10 cellular contexts compared by ENCODE assay signal in the genomic region with DNA sequence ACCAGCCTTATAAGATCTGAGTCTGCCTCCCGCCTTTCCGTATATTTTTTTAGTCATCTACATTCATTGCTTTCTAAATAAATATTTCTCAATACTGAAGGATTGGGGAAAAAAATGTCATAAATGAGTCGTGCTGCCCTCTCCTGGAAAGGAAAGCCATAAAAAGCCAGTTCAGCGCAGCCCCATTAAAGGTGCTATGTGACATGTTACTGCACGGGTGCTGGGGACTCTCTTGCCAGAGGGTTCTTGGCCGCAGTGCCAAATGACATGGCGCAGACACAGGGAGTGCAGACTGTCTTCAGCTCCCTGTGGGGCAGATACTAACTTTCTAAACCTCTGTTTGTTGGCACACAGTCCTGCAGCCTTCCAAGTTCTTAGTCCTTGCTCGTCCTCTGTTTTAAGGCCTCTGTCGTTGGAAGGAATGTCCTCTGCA. TPM values are rescaled to one million over a fixed set of nuclear protein-coding genes. Genes with fewer than 3 reads are reported as not detected.
DNase-seq lines count a peak whose midpoint lies in the region; ATAC-seq, FAIRE-seq and TF ChIP-seq lines count a peak whose summit lies in the region.
"Had no signal": no experiment of that assay in that cellular context is flagged by ENCODE, and none has a peak within 500 bp of the region (broad histone marks: within the 10 kb centered on the region; RNA-seq: fewer than 3 reads in every experiment).

No MANE protein-coding gene starts in this region.

- no peak overlapping the region for H3K14ac ChIP-seq in H1 (ENCODE audit: insufficient read length)

- CTCF ChIA-PET in H1 (lab: Charles Lee; ENCODE audit: partially characterized antibody), result interaction anchor here (0.5 to 11.7 kb wide), 14 partner anchors 9 to 882 kb away, joined by 3 to 227 read pairs (median 3); no protein-coding TSS in a partner anchor
- CTCF ChIA-PET in activated CD8-positive, alpha-beta T cell treated with anti-CD3 and anti-CD28 coated beads for 36 hours (lab: Charles Lee), result interaction anchor here (1.2 to 14.3 kb wide), 2 partner anchors 51 to 187 kb away, joined by 3 to 304 read pairs; no protein-coding TSS in a partner anchor

- H3K9me3 Mint-ChIP-seq in activated CD8-positive, alpha-beta T cell treated with anti-CD3 and anti-CD28 coated beads for 36 hours, result no peaks in the 10 kb centered on the region
- no peaks in the 10 kb centered on the region for H3K9me3 Mint-ChIP-seq in activated T-helper 17 cell treated with anti-CD3 and anti-CD28 coated beads, Interleukin-2, amount 50 U/mL, for 72 hours

- H3K79me2 ChIP-seq in DND-41 (ENCODE audit: insufficient read depth, low read length) (no peaks in the 10 kb centered on the region), H1 (ENCODE audit: control insufficient read depth in 1 of 2, insufficient read depth in 2 of 2, low read length in 2 of 2) (no peaks in the 10 kb centered on the region), neural cell (replicated peaks; ENCODE audit: insufficient read depth, low read length) (no peaks in the 10 kb centered on the region)

- no peak overlapping the region for H3K4ac ChIP-seq in H1 (replicated peaks; ENCODE audit: insufficient read length, low read depth, low read length)

- H2AFZ ChIP-seq in DND-41 (ENCODE audit: low read depth, low read length) (no peak overlapping the region), H1 (ENCODE audit: low read length) (no peak overlapping the region), neural cell (ENCODE audit: low read depth, low read length) (no peak overlapping the region)

- no peak overlapping the region for H2BK20ac ChIP-seq in H1 (ENCODE audit: low read length)

- H3K18ac ChIP-seq in H1 (ENCODE audit: extremely low read depth, low read length), result no peak overlapping the region

- no peaks in the 10 kb centered on the region for H3K23me2 ChIP-seq in H1 (ENCODE audit: low read depth, low read length)

- H3K4me1 ChIP-seq in DND-41 (ENCODE audit: insufficient read depth, low read length) (no peaks in the 10 kb centered on the region), H1 (replicated peaks in 1 of 4; ENCODE audit: control insufficient read depth in 3 of 4, insufficient read depth in 4 of 4, low read length in 3 of 4) (no peaks in the 10 kb centered on the region)

- WGBS in H1 (ENCODE audit: extremely low coverage in 1 of 2, insufficient coverage in 1 of 2, insufficient read length in 1 of 2, insufficient replicate concordance in 2 of 2, low coverage in 1 of 2, low lambda C conversion rate in 2 of 2, missing lambda C conversion rate in 1 of 2), 2 experiments, result 81% methylated on average over 9 of the region's 9 CpGs; no CpG with 5 or more reads in 1 of the 2 experiments

- H3K79me1 ChIP-seq in H1 (ENCODE audit: low read depth, low read length), result no peaks in the 10 kb centered on the region

- H3K9me3 ChIP-seq in DND-41 (ENCODE audit: insufficient read depth, low read length, severe bottlenecking), result no peaks in the 10 kb centered on the region
- H3K9me3 ChIP-seq in H1 (ENCODE audit: insufficient read depth in 2 of 2, low read depth in 1 of 2, low read length in 1 of 2), result no peaks in the 10 kb centered on the region
- H3K9me3 ChIP-seq in neural cell (ENCODE audit: low read length), result no peaks in the 10 kb centered on the region
- no peaks in the 10 kb centered on the region for H3K9me3 ChIP-seq in MG63

- no peaks in the 10 kb centered on the region for H3K27me3 Mint-ChIP-seq in activated CD8-positive, alpha-beta T cell treated with anti-CD3 and anti-CD28 coated beads for 36 hours
- peaks cover 3% of the 10 kb centered on the region for H3K27me3 Mint-ChIP-seq in activated T-helper 17 cell treated with anti-CD3 and anti-CD28 coated beads, Interleukin-2, amount 50 U/mL, for 72 hours

- H3K9me2 ChIP-seq in neural cell (ENCODE audit: insufficient read depth, low read length), result no peaks in the 10 kb centered on the region

- ATAC-seq in DND-41 (ENCODE audit: insufficient read depth, low read depth), result no peak
- no peak for ATAC-seq in activated CD8-positive, alpha-beta T cell treated with anti-CD3 and anti-CD28 coated beads for 36 hours
- ATAC-seq in activated T-helper 17 cell treated with anti-CD3 and anti-CD28 coated beads, Interleukin-2, amount 50 U/mL, for 72 hours (replicated peaks), result no peak

- no peak overlapping the region for H2BK12ac ChIP-seq in H1 (ENCODE audit: low read depth, low read length)

- no peak for TF ChIP-seq POLR2A in H1 (IDR thresholded peaks at IDR 0.05; ENCODE audit: control extremely low read depth in 1 of 2, low read depth in 2 of 2, low read length in 2 of 2)

- H3K9ac ChIP-seq in DND-41 (ENCODE audit: low read depth, low read length), result no peak overlapping the region
- no peak overlapping the region for H3K9ac ChIP-seq in H1 (replicated peaks in 1 of 4; ENCODE audit: extremely low read depth in 1 of 4, low read depth in 3 of 4, low read length in 3 of 4)
- H3K9ac ChIP-seq in neural cell (ENCODE audit: low read length), result no peak overlapping the region

- H3K4me3 Mint-ChIP-seq in activated CD8-positive, alpha-beta T cell treated with anti-CD3 and anti-CD28 coated beads for 36 hours, result no peak overlapping the region
- H3K4me3 Mint-ChIP-seq in activated T-helper 17 cell treated with anti-CD3 and anti-CD28 coated beads, Interleukin-2, amount 50 U/mL, for 72 hours, result no peak overlapping the region

- TF ChIP-seq RAD21 in H1 (IDR thresholded peaks at IDR 0.05 in 1 of 2, conservative IDR thresholded peaks at IDR 0.05 in 1 of 2; ENCODE audit: low read depth in 2 of 2, low read length in 2 of 2) (peak in 1 of 2 experiments; percentile 13; a peak in 1 of 4 replicates), neural cell (conservative IDR thresholded peaks at IDR 0.05) (no peak)

- no peak overlapping the region for H3K27ac ChIP-seq in DND-41 (ENCODE audit: low read length)
- H3K27ac ChIP-seq in H1 (ENCODE audit: low read depth, low read length), result no peak overlapping the region
- no peak overlapping the region for H3K27ac ChIP-seq in neural cell (ENCODE audit: low read length)

- H2BK120ac ChIP-seq in H1 (replicated peaks; ENCODE audit: low read depth, low read length), result no peak overlapping the region

- H3K4me1 Mint-ChIP-seq in activated CD8-positive, alpha-beta T cell treated with anti-CD3 and anti-CD28 coated beads for 36 hours (ENCODE audit: low read depth), result no peaks in the 10 kb centered on the region
- no peaks in the 10 kb centered on the region for H3K4me1 Mint-ChIP-seq in activated T-helper 17 cell treated with anti-CD3 and anti-CD28 coated beads, Interleukin-2, amount 50 U/mL, for 72 hours

- no peak overlapping the region for H3K56ac ChIP-seq in H1 (replicated peaks; ENCODE audit: insufficient read length, low read depth, low read length)

- no peak overlapping the region; the same call in 1 of the 2 replicates for H4K8ac ChIP-seq in H1 (ENCODE audit: extremely low read depth, insufficient read depth, low read length)

- no peaks in the 10 kb centered on the region for H3K36me3 Mint-ChIP-seq in activated CD8-positive, alpha-beta T cell treated with anti-CD3 and anti-CD28 coated beads for 36 hours (ENCODE audit: low read depth)
- no peaks in the 10 kb centered on the region for H3K36me3 Mint-ChIP-seq in activated T-helper 17 cell treated with anti-CD3 and anti-CD28 coated beads, Interleukin-2, amount 50 U/mL, for 72 hours (ENCODE audit: low read depth)

- TF ChIP-seq CTCF in DND-41 (IDR thresholded peaks at IDR 0.05; ENCODE audit: borderline replicate concordance, extremely low read depth, low read length, poor library complexity, severe bottlenecking), result peak; percentile 25
- TF ChIP-seq CTCF in H1 (IDR thresholded peaks at IDR 0.05; ENCODE audit: control extremely low read depth in 1 of 3, insufficient read depth in 1 of 3, low read depth in 1 of 3, low read length in 3 of 3), result peak in 2 of 3 experiments; percentile 14 to 31; a peak in 2 of 4 replicates
- TF ChIP-seq CTCF in neural cell (IDR thresholded peaks at IDR 0.05; ENCODE audit: poor library complexity, severe bottlenecking), result peak; percentile 11
- no peak for TF ChIP-seq CTCF in activated CD8-positive, alpha-beta T cell treated with anti-CD3 and anti-CD28 coated beads for 36 hours (IDR thresholded peaks at IDR 0.05)

- no peak for TF ChIP-seq EP300 in H1 (IDR thresholded peaks at IDR 0.05; ENCODE audit: borderline replicate concordance in 1 of 2, low read depth in 2 of 2, low read length in 2 of 2)
- no peak for TF ChIP-seq EP300 in neural cell (conservative IDR thresholded peaks at IDR 0.05; ENCODE audit: poor library complexity, severe bottlenecking)

- DNase-seq in DND-41 (no peak), NCI-H460 (ENCODE audit: extremely low read depth, low read depth) (peak; percentile 47), H1 (ENCODE audit: low read depth in 1 of 2, low spot score in 2 of 2) (no peak), globus pallidus (ENCODE audit: low spot score) (no peak), MG63 (no peak)
- no peak for DNase-seq in activated CD8-positive, alpha-beta T cell treated with anti-CD3 and anti-CD28 coated beads for 36 hours

- no peak for FAIRE-seq in H1 (lab: Jason Lieb, UNC)
- FAIRE-seq: GM12891, RCC 7860 had no signal

- no peak overlapping the region for H2BK5ac ChIP-seq in H1 (ENCODE audit: low read depth, low read length)

- H3F3A ChIP-seq in neural cell (ENCODE audit: insufficient read depth, low read length, poor library complexity, severe bottlenecking), result no peaks in the 10 kb centered on the region

- no peak overlapping the region for H2AK5ac ChIP-seq in H1 (ENCODE audit: low read depth, low read length)

- intact Hi-C loops in activated CD8-positive, alpha-beta T cell treated with anti-CD3 and anti-CD28 coated beads for 36 hours (cut with micrococcal nuclease), result no loop called here

- no peak overlapping the region for H3K23ac ChIP-seq in H1 (ENCODE audit: insufficient read length)

- no peaks in the 10 kb centered on the region for H4K20me1 ChIP-seq in DND-41 (ENCODE audit: insufficient read depth, low read length)
- H4K20me1 ChIP-seq in H1 (replicated peaks in 1 of 2; ENCODE audit: control insufficient read depth in 1 of 2, insufficient read depth in 2 of 2, low read length in 2 of 2), result no peaks in the 10 kb centered on the region
- H4K20me1 ChIP-seq in neural cell (ENCODE audit: insufficient read depth), result no peaks in the 10 kb centered on the region

- no peaks in the 10 kb centered on the region for H3K36me3 ChIP-seq in DND-41 (ENCODE audit: insufficient read depth, low read length)
- no peaks in the 10 kb centered on the region for H3K36me3 ChIP-seq in H1 (ENCODE audit: control insufficient read depth in 2 of 4, insufficient read depth in 4 of 4, low read length in 3 of 4)
- H3K36me3 ChIP-seq in neural cell (ENCODE audit: insufficient read depth, low read length), result no peaks in the 10 kb centered on the region
- H3K36me3 ChIP-seq in MG63, result no peaks in the 10 kb centered on the region

- H2BK15ac ChIP-seq in H1 (ENCODE audit: low read length), result no peak overlapping the region

- H3K27ac Mint-ChIP-seq in activated CD8-positive, alpha-beta T cell treated with anti-CD3 and anti-CD28 coated beads for 36 hours, result no peak overlapping the region
- no peak overlapping the region for H3K27ac Mint-ChIP-seq in activated T-helper 17 cell treated with anti-CD3 and anti-CD28 coated beads, Interleukin-2, amount 50 U/mL, for 72 hours

- no peak overlapping the region for H4K91ac ChIP-seq in H1 (replicated peaks; ENCODE audit: insufficient read length, low read length)

- H3K27me3 ChIP-seq in DND-41 (ENCODE audit: insufficient read depth, low read length, poor library complexity), result peaks cover 5% of the 10 kb centered on the region
- H3K27me3 ChIP-seq in H1 (replicated peaks in 1 of 4; ENCODE audit: control insufficient read depth in 3 of 4, extremely low read depth in 1 of 4, insufficient read depth in 3 of 4, low read length in 3 of 4), result no peaks in the 10 kb centered on the region
- no peaks in the 10 kb centered on the region for H3K27me3 ChIP-seq in neural cell (ENCODE audit: insufficient read depth, low read depth, low read length)
- H3K27me3 ChIP-seq in MG63, result no peaks in the 10 kb centered on the region

- POLR2A ChIA-PET in H1 (lab: Charles Lee; ENCODE audit: partially characterized antibody), result no interaction called here
- POLR2A ChIA-PET in activated CD8-positive, alpha-beta T cell treated with anti-CD3 and anti-CD28 coated beads for 36 hours (lab: Charles Lee), result no interaction called here

- H4K5ac ChIP-seq in H1 (ENCODE audit: insufficient read length, low read depth, low read length), result no peak overlapping the region

- H3K4me3 ChIP-seq in DND-41 (ENCODE audit: low read depth in 1 of 2, low read length in 2 of 2) (no peak overlapping the region), H1 (ENCODE audit: extremely low read depth in 1 of 4, insufficient read depth in 2 of 4, low read depth in 3 of 4, low read length in 4 of 4) (no peak overlapping the region), neural cell (ENCODE audit: low read length) (no peak overlapping the region), MG63 (no peak overlapping the region)

- H3K4me2 ChIP-seq in DND-41 (ENCODE audit: insufficient read depth, low read length) (no peak overlapping the region), H1 (ENCODE audit: insufficient read depth in 1 of 2, low read depth in 2 of 2, low read length in 2 of 2) (no peak overlapping the region), neural cell (ENCODE audit: low read length) (no peak overlapping the region)

RNA-seq across cellular contexts. Expression of a gene that starts 53.7 kb away (rescaled TPM):
- 49.6 and 54.6 TPM in 2 replicates for total RNA-seq in NCI-H460 (2014; rRNA removed; shearing (Covaris generic))
- polyA plus RNA-seq in NCI-H460 (2014; cell fraction: nucleus; rRNA removed), result 18.5 and 24.9 TPM in 2 replicates
- 8.5 and 11.1 TPM in 2 replicates for total RNA-seq in H1 (2021; fragmentation: NEBNext Ultra II Directional; extraction: Animal tissue kit (Norgen Biotek cat#: 25700))
- polyA plus RNA-seq in H1 (2011; rRNA removed) (2.4 and 3.1 TPM in 2 replicates), neural cell (0.40 and 0.48 TPM in 2 replicates)
- polyA plus RNA-seq in H1 (2011; cell fraction: cytosol; rRNA removed), result 3.7 TPM
- 3.2 TPM for polyA plus RNA-seq in H1 (2011; cell fraction: nucleus; rRNA removed)
- polyA plus RNA-seq in H1 (2012, experiment 1 of 2), result 4.6 to 6.9 TPM (median 5.7 TPM) in 4 replicates
- polyA plus RNA-seq in H1 (2012, experiment 2 of 2), result 0.60 TPM
- polyA plus RNA-seq in H1 (2013, experiment 1 of 2), result 11.8 TPM
- polyA plus RNA-seq in H1 (2013, experiment 2 of 2), result 10.6 TPM
- polyA minus RNA-seq in H1 (2011; rRNA and poly(A)+ RNA removed), result 9.3 and 16.4 TPM in 2 replicates
- polyA minus RNA-seq in H1 (2011; cell fraction: cytosol; rRNA and poly(A)+ RNA removed), result 7.3 TPM
- polyA minus RNA-seq in H1 (2011; cell fraction: nucleus; rRNA and poly(A)+ RNA removed), result 11.6 TPM
- polyA minus RNA-seq in neural cell, result 0.49 and 1.0 TPM in 2 replicates
- total RNA-seq in activated CD8-positive, alpha-beta T cell treated with anti-CD3 and anti-CD28 coated beads for 36 hours, result 10 to 100 TPM in 1 of 2 experiments, 1 to 10 TPM in 1; 8.0 to 10.2 TPM
- total RNA-seq in MG63 (2014; rRNA removed; shearing (Covaris generic); ENCODE audit: low replicate concordance), result 32.8 and 53.5 TPM in 2 replicates
- 10 to 100 TPM; 11.9 to 21.9 TPM for total RNA-seq in activated T-helper 17 cell treated with anti-CD3 and anti-CD28 coated beads, Interleukin-2, amount 50 U/mL, for 72 hours
